Comparison of ENCODE assay signal across 23 cellular contexts in the genomic region with DNA sequence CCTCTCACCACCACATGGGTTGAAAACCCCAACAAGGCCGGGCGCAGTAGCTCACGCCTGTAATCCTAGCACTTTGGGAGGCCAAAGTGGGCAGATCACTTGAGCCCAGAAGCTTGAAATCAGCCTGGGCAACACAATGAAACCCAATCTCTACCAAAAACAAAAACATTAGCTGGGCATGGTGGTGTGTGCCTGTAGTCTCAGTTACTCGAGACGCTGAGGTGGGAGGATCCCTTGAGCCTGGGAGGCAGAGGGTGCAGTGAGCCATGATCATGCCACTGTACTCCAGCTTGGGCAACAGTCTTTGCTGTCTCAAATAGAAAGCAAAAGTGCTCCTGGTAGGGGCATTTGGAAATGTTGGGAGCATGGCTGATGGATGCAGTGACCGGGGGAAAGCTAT.
A peak's percentile ranks its signal among the peaks of the same experiment; 100 is the strongest.
DNase-seq lines count a peak whose midpoint lies in the region; ATAC-seq, FAIRE-seq and TF ChIP-seq lines count a peak whose summit lies in the region.
"Had no signal": no experiment of that assay in that cellular context is flagged by ENCODE, and none has a peak within 500 bp of the region (broad histone marks: within the 10 kb centered on the region; RNA-seq: fewer than 3 reads in every experiment).

No MANE protein-coding gene starts in this region.

- H3K36me3 Mint-ChIP-seq in stimulated activated naive B cell treated with anti-CD40 and anti-IgM and Interleukin-4, amounts not matched to agents 10 μg/mL and 1 μg/mL and 100 μg/mL, for 72 hours, result peaks cover 43 to 67% of the 10 kb centered on the region in 2 donors

- peaks cover 0 to 1% of the 10 kb centered on the region in 2 donors for H3K9me3 Mint-ChIP-seq in stimulated activated naive B cell treated with anti-CD40 and anti-IgM and Interleukin-4, amounts not matched to agents 10 μg/mL and 1 μg/mL and 100 μg/mL, for 72 hours
- H3K9me3 Mint-ChIP-seq: CD4-positive, alpha-beta memory T cell; H9 had no signal

- peak; percentile 3 for DNase-seq in NCI-H2171 treated with DMSO at 0.1 percent for 48 hours (lab: John Stamatoyannopoulos, UW)
- no peak for DNase-seq in NCI-H2171 (lab: John Stamatoyannopoulos, UW)
- DNase-seq in left kidney (ENCODE audit: low read depth, low spot score), result peak; percentile 92
- no peak for DNase-seq in stimulated activated naive B cell treated with anti-CD40 and anti-IgM and Interleukin-4, amounts not matched to agents 10 μg/mL and 1 μg/mL and 100 μg/mL, for 72 hours
- no peak for DNase-seq in SW480 (ENCODE audit: low spot score)
- DNase-seq in H54 (ENCODE audit: insufficient read length, low spot score), result no peak
- DNase-seq: 8988T; ACHN; AML-193; BE2C; Calu3; CD4-positive, alpha-beta memory T cell; COR-L47; DMS53; DMS79 treated with DMSO at 0.1 percent for 48 hours; GF-D8; H9 had no signal

- peaks cover 9 to 16% of the 10 kb centered on the region in 2 donors for H3K4me1 Mint-ChIP-seq in stimulated activated naive B cell treated with anti-CD40 and anti-IgM and Interleukin-4, amounts not matched to agents 10 μg/mL and 1 μg/mL and 100 μg/mL, for 72 hours
- H3K4me1 Mint-ChIP-seq: CD4-positive, alpha-beta memory T cell had no signal

- ATAC-seq in stimulated activated naive B cell treated with anti-CD40 and anti-IgM and Interleukin-4, amounts not matched to agents 10 μg/mL and 1 μg/mL and 100 μg/mL, for 72 hours (replicated peaks), result no peak
- ATAC-seq: A549, HCT116 had no signal

- FAIRE-seq in H54 (lab: Jason Lieb, UNC), result no peak
- FAIRE-seq: A549, GM12891, GM18507, H1 had no signal

- no peak overlapping the region for H3K4me3 Mint-ChIP-seq in stimulated activated naive B cell treated with anti-CD40 and anti-IgM and Interleukin-4, amounts not matched to agents 10 μg/mL and 1 μg/mL and 100 μg/mL, for 72 hours
- H3K4me3 Mint-ChIP-seq: CD14-positive monocyte; CD4-positive, alpha-beta memory T cell; H9 had no signal

- peak overlapping the region; percentile 53 for H3K27ac Mint-ChIP-seq in stimulated activated naive B cell treated with anti-CD40 and anti-IgM and Interleukin-4, amounts not matched to agents 10 μg/mL and 1 μg/mL and 100 μg/mL, for 72 hours
- H3K27ac Mint-ChIP-seq: CD4-positive, alpha-beta memory T cell; H9 had no signal

- no peaks in the 10 kb centered on the region for H3K27me3 Mint-ChIP-seq in stimulated activated naive B cell treated with anti-CD40 and anti-IgM and Interleukin-4, amounts not matched to agents 10 μg/mL and 1 μg/mL and 100 μg/mL, for 72 hours
- H3K27me3 Mint-ChIP-seq: CD4-positive, alpha-beta memory T cell had no signal

- TF ChIP-seq POLR2A in H54 (IDR thresholded peaks at IDR 0.05; ENCODE audit: low read depth, low read length), result no peak

Comparison
In these comparisons a context has a peak if more than half of its experiments do, and no peak if none do; other contexts are left out.
1. DNase-seq: peak in NCI-H2171 treated with DMSO at 0.1 percent for 48 hours (single experiment) and left kidney (single experiment); none in NCI-H2171 (single experiment), stimulated activated naive B cell treated with anti-CD40 and anti-IgM and Interleukin-4, amounts not matched to agents 10 μg/mL and 1 μg/mL and 100 μg/mL, for 72 hours (single experiment), SW480 (single experiment) and H54 (single experiment).